In the genomic region with DNA sequence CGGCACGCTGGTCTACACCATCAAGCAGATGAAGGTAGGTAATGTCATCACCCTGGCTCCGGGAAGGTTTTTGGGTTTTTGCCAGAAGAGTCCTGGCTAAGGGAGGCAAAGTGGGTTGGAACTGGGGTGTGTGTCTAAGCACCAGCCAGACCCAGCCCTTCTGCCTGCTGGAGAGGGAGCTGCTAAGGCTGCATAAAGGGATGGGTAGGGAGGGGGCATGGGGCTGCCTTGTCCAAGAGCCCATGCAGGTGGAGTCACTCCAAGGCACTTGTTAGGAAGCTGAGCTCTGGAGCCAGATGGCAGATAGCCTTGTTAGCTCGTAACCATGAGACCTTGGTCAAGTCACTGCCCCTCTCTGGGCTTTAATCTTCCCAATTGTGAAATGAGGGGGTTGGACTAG, we compare ENCODE assay signal across 25 cellular contexts. TPM values are rescaled to one million over a fixed set of nuclear protein-coding genes. Genes with fewer than 3 reads are reported as not detected.
DNase-seq lines count a peak whose midpoint lies in the region; ATAC-seq and TF ChIP-seq lines count a peak whose summit lies in the region.
"Had no signal": no experiment of that assay in that cellular context is flagged by ENCODE, and none has a peak within 500 bp of the region (broad histone marks: within the 10 kb centered on the region; RNA-seq: fewer than 3 reads in every experiment).

No MANE protein-coding gene starts in this region.

- BruUV-seq in OCI-LY7 (replicated peaks; lab: Mats Ljungman, UMichigan) = no TSS peak

- no peak for TF ChIP-seq POLR2A in suprapubic skin (IDR thresholded peaks at IDR 0.05)

- H3K9me3 ChIP-seq in HEK293 (ENCODE audit: control insufficient read depth, insufficient read depth, low read depth, low read length) (no peaks in the 10 kb centered on the region), ascending aorta (no peaks in the 10 kb centered on the region), lung (ENCODE audit: control insufficient read depth in 2 of 2, insufficient read depth in 1 of 2, low read length in 1 of 2) (no peaks in the 10 kb centered on the region), suprapubic skin (no peaks in the 10 kb centered on the region), OCI-LY7 (ENCODE audit: low read length) (no peaks in the 10 kb centered on the region)
- H3K9me3 ChIP-seq: HAP-1 had no signal

- peaks cover 5% of the 10 kb centered on the region for H3K4me1 ChIP-seq in HEK293 (ENCODE audit: control insufficient read depth, insufficient read depth, low read length)
- H3K4me1 ChIP-seq in ascending aorta = peaks cover 26 to 48% of the 10 kb centered on the region in 2 donors
- H3K4me1 ChIP-seq in lung (ENCODE audit: control insufficient read depth in 2 of 2, insufficient read depth in 2 of 2, low read length in 2 of 2) = peaks cover 31 to 62% of the 10 kb centered on the region in 2 donors
- H3K4me1 ChIP-seq in suprapubic skin = peaks cover 96% of the 10 kb centered on the region
- H3K4me1 ChIP-seq in OCI-LY7 (ENCODE audit: insufficient read depth, low read length, poor library complexity, severe bottlenecking) = no peaks in the 10 kb centered on the region
- H3K4me1 ChIP-seq: HAP-1 had no signal

- TF ChIP-seq EP300 in suprapubic skin (IDR thresholded peaks at IDR 0.05) = no peak

- WGBS in lung, 2 donors = 77 to 88% methylated on average over 4 of the region's 4 CpGs
- WGBS in suprapubic skin = 44% methylated on average over 4 of the region's 4 CpGs

- H3K27me3 ChIP-seq in ascending aorta (no peaks in the 10 kb centered on the region), lung (ENCODE audit: control insufficient read depth, insufficient read depth) (no peaks in the 10 kb centered on the region), suprapubic skin (no peaks in the 10 kb centered on the region)

- H3K36me3 ChIP-seq in HEK293 (ENCODE audit: control insufficient read depth in 2 of 2, insufficient read depth in 1 of 2, low read length in 2 of 2) (peaks cover 0 to 9% of the 10 kb centered on the region in 2 experiments; a peak in 1 of 3 replicates), ascending aorta (no peaks in the 10 kb centered on the region), lung (ENCODE audit: control insufficient read depth in 2 of 2, insufficient read depth in 2 of 2, low read length in 2 of 2) (peaks cover 0 to 13% of the 10 kb centered on the region in 2 donors), suprapubic skin (peaks cover 11% of the 10 kb centered on the region), OCI-LY7 (ENCODE audit: insufficient read depth, low read length) (no peaks in the 10 kb centered on the region)
- H3K36me3 ChIP-seq: HAP-1 had no signal

- DNase-seq in ascending aorta (ENCODE audit: low spot score in 2 of 2) (no peak), lung (ENCODE audit: low spot score) (no peak), suprapubic skin (ENCODE audit: low spot score in 2 of 2) (no peak), NCI-H2171 treated with DMSO at 0.1 percent for 48 hours (lab: John Stamatoyannopoulos, UW) (no peak), OCI-LY7 (ENCODE audit: low spot score) (no peak)
- DNase-seq: activated CD4-positive, alpha-beta memory T cell treated with anti-CD3 and anti-CD28 coated beads, Interleukin-2, amount 10 ng/mL, durations not matched to agents 7 days and 5 days; activated CD8-positive, alpha-beta memory T cell treated with anti-CD3 and anti-CD28 coated beads, Interleukin-2, amount 50 U/mL, for 48 hours; cortex of kidney; DND-41; effector memory CD8-positive, alpha-beta T cell; NCI-H1105; NCI-H1930; NCI-H345; NCI-H748 treated with DMSO at 0.1 percent for 48 hours; stimulated activated naive CD4-positive, alpha-beta T cell had no signal

- H2AFZ ChIP-seq in OCI-LY7 (ENCODE audit: low read length) = no peak overlapping the region

- intact Hi-C loops in ascending aorta (cut with DNase I) = no loop called here
- intact Hi-C loops in OCI-LY7 (cut with micrococcal nuclease; ENCODE audit: unreplicated experiment) = no loop called here

- POLR2A ChIA-PET in HEK293 (lab: Yijun Ruan, JAX) (no interaction called here), OCI-LY7 (lab: Charles Lee) (no interaction called here)

- H3K79me2 ChIP-seq in OCI-LY7 (ENCODE audit: insufficient read depth, low read depth, low read length) = no peaks in the 10 kb centered on the region

- TF ChIP-seq CTCF in HEK293 (tag by site-specific recombination; IDR thresholded peaks at IDR 0.05) (no peak), ascending aorta (IDR thresholded peaks at IDR 0.05) (no peak), lung (IDR thresholded peaks at IDR 0.05; ENCODE audit: control extremely low read depth, extremely low read depth) (no peak), suprapubic skin (IDR thresholded peaks at IDR 0.05) (no peak), OCI-LY7 (conservative IDR thresholded peaks at IDR 0.05; ENCODE audit: low read length) (no peak)

- no peak overlapping the region for H3K4me2 ChIP-seq in OCI-LY7 (ENCODE audit: low read length)

- no peaks in the 10 kb centered on the region for H3K9me2 ChIP-seq in OCI-LY7 (ENCODE audit: insufficient read depth, low read length)

- CTCF ChIA-PET in HEK293 (lab: Yijun Ruan, JAX) (no interaction called here), OCI-LY7 (lab: Charles Lee; ENCODE audit: unreplicated experiment) (interaction anchor here (0.6 kb wide), 1 partner anchor 448 kb away, joined by 3 read pairs; no protein-coding TSS in a partner anchor)

- H3K4me3 ChIP-seq in HEK293 (ENCODE audit: low read depth, low read length) = no peak overlapping the region
- no peak overlapping the region for H3K4me3 ChIP-seq in ascending aorta
- no peak overlapping the region for H3K4me3 ChIP-seq in lung
- H3K4me3 ChIP-seq in suprapubic skin = no peak overlapping the region
- H3K4me3 ChIP-seq in OCI-LY7 (ENCODE audit: low read depth, low read length, poor library complexity, severe bottlenecking) = no peak overlapping the region
- H3K4me3 ChIP-seq: HAP-1, SK-N-MC had no signal

- ATAC-seq in lung (ENCODE audit: insufficient read depth, low FRiP score) (no peak), HG02623 (IDR thresholded peaks at IDR 0.05; ENCODE audit: unreplicated experiment) (no peak)
- ATAC-seq: activated CD4-positive, CD25-positive, alpha-beta regulatory T cell treated with anti-CD3 and anti-CD28 coated beads, Interleukin-2, amount 50 U/mL, for 24 hours; activated naive CD4-positive, alpha-beta T cell treated with anti-CD3 and anti-CD28 coated beads, Interleukin-2, amount 50 U/mL, for 72 hours; effector memory CD8-positive, alpha-beta T cell had no signal

- H4K20me1 ChIP-seq in OCI-LY7 (ENCODE audit: insufficient read depth, low read length) = no peaks in the 10 kb centered on the region

- no peak overlapping the region for H3K27ac ChIP-seq in HEK293 (ENCODE audit: extremely low read depth, low read depth, low read length)
- H3K27ac ChIP-seq in ascending aorta = peak overlapping the region; percentile 75 to 77
- H3K27ac ChIP-seq in lung (ENCODE audit: low read depth in 1 of 2, low read length in 1 of 2) = peak overlapping the region; percentile 17 to 20
- peak overlapping the region; percentile 15 for H3K27ac ChIP-seq in suprapubic skin
- no peak overlapping the region for H3K27ac ChIP-seq in OCI-LY7 (ENCODE audit: low read depth, low read length, poor library complexity, severe bottlenecking)
- H3K27ac ChIP-seq: RWPE1, SK-N-MC had no signal

TF ChIP-seq in HEK293, 187 proteins besides CTCF, POLR2A, EP300 and RAD21:
- TF ChIP-seq, protein P1, sequence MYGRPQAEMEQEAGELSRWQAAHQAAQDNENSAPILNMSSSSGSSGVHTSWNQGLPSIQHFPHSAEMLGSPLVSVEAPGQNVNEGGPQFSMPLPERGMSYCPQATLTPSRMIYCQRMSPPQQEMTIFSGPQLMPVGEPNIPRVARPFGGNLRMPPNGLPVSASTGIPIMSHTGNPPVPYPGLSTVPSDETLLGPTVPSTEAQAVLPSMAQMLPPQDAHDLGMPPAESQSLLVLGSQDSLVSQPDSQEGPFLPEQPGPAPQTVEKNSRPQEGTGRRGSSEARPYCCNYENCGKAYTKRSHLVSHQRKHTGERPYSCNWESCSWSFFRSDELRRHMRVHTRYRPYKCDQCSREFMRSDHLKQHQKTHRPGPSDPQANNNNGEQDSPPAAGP (tag by site-specific recombination; IDR thresholded peaks at IDR 0.05) = 0 out of 2 replicates have a peak, but pooled peaks have one; percentile 18
- TF ChIP-seq OSR2 (tag by site-specific recombination; IDR thresholded peaks at IDR 0.05) = no peak

RNA-seq across cellular contexts. Expression of a gene that starts 48.0 kb away (rescaled TPM):
- total RNA-seq in ascending aorta (394 TPM), lung (100 to 1,000 TPM; 251 to 547 TPM), suprapubic skin (100 to 1,000 TPM; 148 to 295 (median 170) TPM), OCI-LY7 (2022) (not detected in 2 replicates)
- 100 to 1,000 TPM; 129 to 227 TPM for polyA plus RNA-seq in lung
- total RNA-seq in OCI-LY7 (2014; rRNA removed; shearing (Covaris generic)) = not detected in 2 replicates
- total RNA-seq: activated CD4-positive, alpha-beta memory T cell treated with anti-CD3 and anti-CD28 coated beads, Interleukin-2, amount 10 ng/mL, durations not matched to agents 7 days and 5 days; activated naive CD4-positive, alpha-beta T cell treated with anti-CD3 and anti-CD28 coated beads, Interleukin-2, amount 50 U/mL, for 72 hours; T-helper 1 cell treated with Interleukin-12 subunit alpha and Interleukin-12 subunit beta and Interleukin-4 antibody, amounts not matched to agents 30 ng/mL and 1 ng/mL, for 36 hours had no signal
- polyA plus RNA-seq: CD14-positive monocyte, IgD-negative memory B cell had no signal

Comparison
In these comparisons a context has a peak if more than half of its experiments do, and no peak if none do; other contexts are left out.
1. H3K27ac ChIP-seq: peak in ascending aorta (2 of 2), lung (2 of 2) and suprapubic skin (single experiment); none in HEK293 (single experiment) and OCI-LY7 (single experiment).
2. RNA of a gene that starts 48.0 kb away (total RNA-seq): 251 to 547 TPM in lung, 394 TPM in ascending aorta (single experiment) and 148 to 295 TPM in suprapubic skin; not detected in OCI-LY7; every median in the first group is over 100 times any median in the second.